Comparison of ENCODE assay signal across 1 cellular context in the genomic region with DNA sequence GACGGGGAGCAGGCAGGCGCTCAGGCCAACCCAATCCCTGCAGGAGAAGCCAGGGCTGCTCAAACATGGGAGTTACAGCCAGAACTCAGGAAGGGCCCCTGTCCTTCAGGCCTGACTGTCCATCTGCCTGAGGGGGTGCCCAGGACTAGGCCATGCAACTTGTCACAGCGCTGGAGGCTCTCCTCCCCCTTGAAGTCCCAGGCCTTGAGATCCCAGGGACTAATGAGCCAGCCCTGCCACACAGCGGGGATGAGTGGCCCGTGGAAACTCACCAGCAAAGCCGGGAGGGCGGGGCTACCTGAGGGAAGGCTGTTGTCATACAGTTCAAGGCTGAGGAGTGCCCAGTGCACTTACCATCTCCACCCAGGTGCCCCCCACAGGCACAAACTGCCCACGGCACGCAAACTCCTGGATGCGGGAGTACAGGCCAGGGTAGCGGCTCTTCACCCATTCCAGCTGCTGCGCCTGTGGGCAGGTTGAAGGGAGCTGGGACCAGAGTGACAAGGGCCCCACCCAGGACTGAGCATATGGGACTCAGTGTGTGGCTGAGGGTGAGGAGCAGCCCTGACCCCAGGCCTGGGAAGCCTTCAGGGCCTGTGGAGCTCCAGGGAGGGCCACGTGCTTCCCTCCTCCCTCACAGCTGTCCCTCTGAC.
A peak's percentile ranks its signal among the peaks of the same experiment; 100 is the strongest.
TF ChIP-seq lines count a peak whose summit lies in the region.

No MANE protein-coding gene starts in this region.

TF ChIP-seq in HepG2, 621 proteins besides CTCF, POLR2A, EP300 and RAD21:
- no peak for TF ChIP-seq ZNF234 (CRISPR knock-in tag; conservative IDR thresholded peaks at IDR 0.05)
- no peak for TF ChIP-seq ZNF121 (CRISPR knock-in tag; IDR thresholded peaks at IDR 0.05)
- TF ChIP-seq, protein P1, sequence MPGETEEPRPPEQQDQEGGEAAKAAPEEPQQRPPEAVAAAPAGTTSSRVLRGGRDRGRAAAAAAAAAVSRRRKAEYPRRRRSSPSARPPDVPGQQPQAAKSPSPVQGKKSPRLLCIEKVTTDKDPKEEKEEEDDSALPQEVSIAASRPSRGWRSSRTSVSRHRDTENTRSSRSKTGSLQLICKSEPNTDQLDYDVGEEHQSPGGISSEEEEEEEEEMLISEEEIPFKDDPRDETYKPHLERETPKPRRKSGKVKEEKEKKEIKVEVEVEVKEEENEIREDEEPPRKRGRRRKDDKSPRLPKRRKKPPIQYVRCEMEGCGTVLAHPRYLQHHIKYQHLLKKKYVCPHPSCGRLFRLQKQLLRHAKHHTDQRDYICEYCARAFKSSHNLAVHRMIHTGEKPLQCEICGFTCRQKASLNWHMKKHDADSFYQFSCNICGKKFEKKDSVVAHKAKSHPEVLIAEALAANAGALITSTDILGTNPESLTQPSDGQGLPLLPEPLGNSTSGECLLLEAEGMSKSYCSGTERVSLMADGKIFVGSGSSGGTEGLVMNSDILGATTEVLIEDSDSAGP (CRISPR knock-in tag; IDR thresholded peaks at IDR 0.05; ENCODE audit: borderline replicate concordance), result 0 out of 2 replicates have a peak, but pooled peaks have one; percentile 19
- TF ChIP-seq ZFP37 (CRISPR knock-in tag; IDR thresholded peaks at IDR 0.05; ENCODE audit: borderline replicate concordance), result no peak
- TF ChIP-seq, protein P2, sequence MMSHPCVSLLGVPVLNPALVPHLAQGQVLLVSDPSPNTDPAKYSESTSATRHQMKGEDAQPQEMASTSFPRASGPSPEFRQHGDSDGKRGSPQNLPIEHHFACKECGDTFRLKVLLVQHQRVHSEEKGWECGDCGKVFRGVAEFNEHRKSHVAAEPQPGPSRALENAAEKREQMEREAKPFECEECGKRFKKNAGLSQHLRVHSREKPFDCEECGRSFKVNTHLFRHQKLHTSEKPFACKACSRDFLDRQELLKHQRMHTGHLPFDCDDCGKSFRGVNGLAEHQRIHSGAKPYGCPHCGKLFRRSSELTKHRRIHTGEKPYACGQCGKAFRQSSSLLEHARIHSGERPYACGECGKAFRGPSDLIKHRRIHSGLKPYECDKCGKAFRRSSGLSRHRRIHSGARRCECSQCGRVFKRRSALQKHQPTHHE (CRISPR knock-in tag; IDR thresholded peaks at IDR 0.05; ENCODE audit: borderline replicate concordance), result no peak
- TF ChIP-seq RBFOX2 (IDR thresholded peaks at IDR 0.05; ENCODE audit: low read depth, low read length), result 0 out of 2 replicates have a peak, but pooled peaks have one; percentile 28
- TF ChIP-seq, protein P3, sequence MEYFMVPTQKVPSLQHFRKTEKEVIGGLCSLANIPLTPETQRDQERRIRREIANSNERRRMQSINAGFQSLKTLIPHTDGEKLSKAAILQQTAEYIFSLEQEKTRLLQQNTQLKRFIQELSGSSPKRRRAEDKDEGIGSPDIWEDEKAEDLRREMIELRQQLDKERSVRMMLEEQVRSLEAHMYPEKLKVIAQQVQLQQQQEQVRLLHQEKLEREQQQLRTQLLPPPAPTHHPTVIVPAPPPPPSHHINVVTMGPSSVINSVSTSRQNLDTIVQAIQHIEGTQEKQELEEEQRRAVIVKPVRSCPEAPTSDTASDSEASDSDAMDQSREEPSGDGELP (IDR thresholded peaks at IDR 0.05; ENCODE audit: borderline replicate concordance, low read depth), result no peak
- TF ChIP-seq MED1 (CRISPR knock-in tag; IDR thresholded peaks at IDR 0.05), result no peak
- TF ChIP-seq HIVEP1 (CRISPR knock-in tag; IDR thresholded peaks at IDR 0.05), result no peak
- TF ChIP-seq, protein P4, sequence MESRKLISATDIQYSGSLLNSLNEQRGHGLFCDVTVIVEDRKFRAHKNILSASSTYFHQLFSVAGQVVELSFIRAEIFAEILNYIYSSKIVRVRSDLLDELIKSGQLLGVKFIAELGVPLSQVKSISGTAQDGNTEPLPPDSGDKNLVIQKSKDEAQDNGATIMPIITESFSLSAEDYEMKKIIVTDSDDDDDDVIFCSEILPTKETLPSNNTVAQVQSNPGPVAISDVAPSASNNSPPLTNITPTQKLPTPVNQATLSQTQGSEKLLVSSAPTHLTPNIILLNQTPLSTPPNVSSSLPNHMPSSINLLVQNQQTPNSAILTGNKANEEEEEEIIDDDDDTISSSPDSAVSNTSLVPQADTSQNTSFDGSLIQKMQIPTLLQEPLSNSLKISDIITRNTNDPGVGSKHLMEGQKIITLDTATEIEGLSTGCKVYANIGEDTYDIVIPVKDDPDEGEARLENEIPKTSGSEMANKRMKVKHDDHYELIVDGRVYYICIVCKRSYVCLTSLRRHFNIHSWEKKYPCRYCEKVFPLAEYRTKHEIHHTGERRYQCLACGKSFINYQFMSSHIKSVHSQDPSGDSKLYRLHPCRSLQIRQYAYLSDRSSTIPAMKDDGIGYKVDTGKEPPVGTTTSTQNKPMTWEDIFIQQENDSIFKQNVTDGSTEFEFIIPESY (CRISPR knock-in tag; IDR thresholded peaks at IDR 0.05), result peak; percentile 55; the same call in 1 of the 2 replicates
- no peak for TF ChIP-seq MED8 (CRISPR knock-in tag; IDR thresholded peaks at IDR 0.05; ENCODE audit: insufficient replicate concordance)
- TF ChIP-seq AGO2 (optimal IDR thresholded peaks at IDR 0.05; ENCODE audit: low read depth, low read length), result peak; percentile 55
- TF ChIP-seq CC2D1A (CRISPR knock-in tag; IDR thresholded peaks at IDR 0.05), result no peak
- TF ChIP-seq, protein P5, sequence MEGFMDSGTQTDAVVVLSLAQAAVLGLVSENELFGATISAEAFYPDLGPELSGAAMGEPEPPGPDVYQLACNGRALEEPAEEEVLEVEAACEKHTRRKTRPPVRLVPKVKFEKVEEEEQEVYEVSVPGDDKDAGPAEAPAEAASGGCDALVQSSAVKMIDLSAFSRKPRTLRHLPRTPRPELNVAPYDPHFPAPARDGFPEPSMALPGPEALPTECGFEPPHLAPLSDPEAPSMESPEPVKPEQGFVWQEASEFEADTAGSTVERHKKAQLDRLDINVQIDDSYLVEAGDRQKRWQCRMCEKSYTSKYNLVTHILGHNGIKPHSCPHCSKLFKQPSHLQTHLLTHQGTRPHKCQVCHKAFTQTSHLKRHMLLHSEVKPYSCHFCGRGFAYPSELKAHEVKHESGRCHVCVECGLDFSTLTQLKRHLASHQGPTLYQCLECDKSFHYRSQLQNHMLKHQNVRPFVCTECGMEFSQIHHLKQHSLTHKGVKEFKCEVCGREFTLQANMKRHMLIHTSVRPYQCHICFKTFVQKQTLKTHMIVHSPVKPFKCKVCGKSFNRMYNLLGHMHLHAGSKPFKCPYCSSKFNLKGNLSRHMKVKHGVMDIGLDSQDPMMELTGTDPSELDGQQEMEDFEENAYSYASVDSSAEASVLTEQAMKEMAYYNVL (CRISPR knock-in tag; IDR thresholded peaks at IDR 0.05; ENCODE audit: borderline replicate concordance), result no peak
